In the genomic region with DNA sequence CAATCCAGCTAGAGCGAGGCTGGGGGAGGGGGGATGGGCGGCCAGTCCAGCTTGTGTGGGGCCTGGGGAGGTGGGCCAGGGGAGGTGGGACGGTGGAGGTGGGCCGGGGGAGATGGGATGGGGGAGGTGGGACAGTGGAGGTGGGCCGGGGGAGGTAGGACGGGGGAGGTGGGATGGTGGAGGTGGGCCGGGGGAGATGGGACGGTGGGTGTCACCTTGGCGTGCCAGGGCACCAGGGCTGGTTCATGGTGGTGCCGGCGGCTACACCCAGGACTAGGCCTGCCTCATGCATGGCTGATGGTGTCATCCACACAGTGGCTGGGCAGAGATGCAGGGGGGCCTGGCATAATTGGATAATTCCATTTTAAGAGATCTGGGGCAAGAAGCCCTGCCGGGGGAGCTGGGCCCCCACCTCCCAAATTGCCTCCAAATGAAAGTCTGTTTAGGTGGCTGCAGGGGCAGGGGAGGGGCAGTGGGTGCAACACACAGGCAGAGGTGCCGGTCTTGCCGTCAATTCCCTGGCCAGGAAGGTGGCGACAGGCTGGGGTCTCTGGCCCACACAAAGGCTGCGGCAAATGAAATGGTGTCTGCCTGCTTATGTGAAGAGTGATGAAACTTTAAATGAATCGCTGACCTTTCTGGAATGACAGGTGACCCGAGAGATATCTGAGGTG, we compare ENCODE assay signal across 16 cellular contexts.
"Had no signal": no experiment of that assay in that cellular context is flagged by ENCODE, and none has a peak within 500 bp of the region (broad histone marks: within the 10 kb centered on the region; RNA-seq: fewer than 3 reads in every experiment).

No MANE protein-coding gene starts in this region.

- H3K9me3 Mint-ChIP-seq: activated CD8-positive, alpha-beta T cell treated with anti-CD3 and anti-CD28 coated beads for 36 hours; activated naive CD4-positive, alpha-beta T cell treated with anti-CD3 and anti-CD28 coated beads for 36 hours; activated T-helper 1 cell treated with anti-CD3 and anti-CD28 coated beads, Interleukin-12 subunit alpha, Interleukin-12 subunit beta, Interleukin-2, Interleukin-4 antibody, amounts not matched to agents 30 ng/mL and 10 ng/mL and 1 ng/mL, durations not matched to agents 14 hours and 24 hours and 36 hours; naive B cell; T-helper 2 cell treated with Interferon-gamma antibody and Interleukin-4, amounts not matched to agents 5 μg/mL and 100 μg/mL, for 36 hours had no signal

- FAIRE-seq: frontal cortex had no signal

- H3K36me3 ChIP-seq: adrenal gland, transverse colon had no signal

- H3K27me3 Mint-ChIP-seq: activated CD8-positive, alpha-beta T cell treated with anti-CD3 and anti-CD28 coated beads for 36 hours had no signal

- DNase-seq: activated CD4-positive, alpha-beta T cell treated with anti-CD3 and anti-CD28 coated beads for 1 hour; activated CD8-positive, alpha-beta T cell treated with anti-CD3 and anti-CD28 coated beads for 36 hours; activated naive CD4-positive, alpha-beta T cell treated with anti-CD3 and anti-CD28 coated beads for 36 hours; adrenal gland; central memory CD4-positive, alpha-beta T cell; cortex of kidney; effector memory CD4-positive, alpha-beta T cell; naive B cell; occipital lobe; SIG-M5; transverse colon had no signal

- H3K9me3 ChIP-seq: adrenal gland, transverse colon had no signal

- H3K4me3 ChIP-seq: adrenal gland, lung, skin epidermis, transverse colon had no signal

- H3K27ac Mint-ChIP-seq: activated CD8-positive, alpha-beta T cell treated with anti-CD3 and anti-CD28 coated beads for 36 hours; activated naive CD4-positive, alpha-beta T cell treated with anti-CD3 and anti-CD28 coated beads for 36 hours; activated T-helper 1 cell treated with anti-CD3 and anti-CD28 coated beads, Interleukin-12 subunit alpha, Interleukin-12 subunit beta, Interleukin-2, Interleukin-4 antibody, amounts not matched to agents 30 ng/mL and 10 ng/mL and 1 ng/mL, durations not matched to agents 14 hours and 24 hours and 36 hours; naive B cell; T-helper 2 cell treated with Interferon-gamma antibody and Interleukin-4, amounts not matched to agents 5 μg/mL and 100 μg/mL, for 36 hours had no signal

- H3K36me3 Mint-ChIP-seq: naive B cell had no signal

- H3K4me3 Mint-ChIP-seq: activated CD8-positive, alpha-beta T cell treated with anti-CD3 and anti-CD28 coated beads for 36 hours; activated naive CD4-positive, alpha-beta T cell treated with anti-CD3 and anti-CD28 coated beads for 36 hours; activated T-helper 1 cell treated with anti-CD3 and anti-CD28 coated beads, Interleukin-12 subunit alpha, Interleukin-12 subunit beta, Interleukin-2, Interleukin-4 antibody, amounts not matched to agents 30 ng/mL and 10 ng/mL and 1 ng/mL, durations not matched to agents 14 hours and 24 hours and 36 hours; naive B cell; T-helper 2 cell treated with Interferon-gamma antibody and Interleukin-4, amounts not matched to agents 5 μg/mL and 100 μg/mL, for 36 hours had no signal

- H3K27ac ChIP-seq: adrenal gland, skin epidermis, transverse colon had no signal

- H3K4me1 ChIP-seq: adrenal gland, transverse colon had no signal
